23 cellular contexts compared by ENCODE assay signal in genomic region chr10:102740229-102740628, GRCh38.
"Had no signal": no experiment of that assay in that cellular context is flagged by ENCODE, and none has a peak within 500 bp of the region (broad histone marks: within the 10 kb centered on the region; RNA-seq: fewer than 3 reads in every experiment).

No MANE protein-coding gene starts in this region.

- H3K4me3 Mint-ChIP-seq: activated B cell treated with CpG ODN at 0.5 μM for 24 hours; activated CD4-positive, alpha-beta memory T cell treated with anti-CD3 and anti-CD28 coated beads for 36 hours; activated CD4-positive, alpha-beta T cell treated with anti-CD3 and anti-CD28 coated beads, Interleukin-2, amount 10 ng/mL, durations not matched to agents 24 days and 14 days; activated naive CD4-positive, alpha-beta T cell treated with anti-CD3 and anti-CD28 coated beads, Interleukin-2, amount 50 U/mL, for 24 hours; activated naive CD8-positive, alpha-beta T cell treated with anti-CD3 and anti-CD28 coated beads, Interleukin-2, amount 50 U/mL, for 24 hours; activated T-helper 17 cell treated with anti-CD3 and anti-CD28 coated beads, Interleukin-2, amount 50 U/mL, for 72 hours; T-helper 17 cell had no signal

- H3K27me3 ChIP-seq: colonic mucosa, MG63 had no signal

- H3K9me3 ChIP-seq: colonic mucosa, MG63 had no signal

- ATAC-seq: activated naive CD8-positive, alpha-beta T cell treated with anti-CD3 and anti-CD28 coated beads, Interleukin-2, amount 50 U/mL, for 24 hours; activated T-helper 17 cell treated with anti-CD3 and anti-CD28 coated beads, Interleukin-2, amount 50 U/mL, for 72 hours; T-helper 17 cell had no signal

- DNase-seq: activated B cell treated with CpG ODN at 0.5 μM for 24 hours; activated CD4-positive, alpha-beta memory T cell treated with anti-CD3 and anti-CD28 coated beads for 36 hours; activated CD4-positive, alpha-beta T cell treated with anti-CD3 and anti-CD28 coated beads for 1 hour; activated CD4-positive, alpha-beta T cell treated with anti-CD3 and anti-CD28 coated beads, Interleukin-2, amount 10 ng/mL, durations not matched to agents 24 days and 14 days; activated gamma-delta T cell; activated naive CD8-positive, alpha-beta T cell treated with anti-CD3 and anti-CD28 coated beads, Interleukin-2, amount 50 U/mL, for 24 hours; activated T-cell treated with anti-CD3 and anti-CD28 coated beads for 4 hours; activated T-cell treated with anti-CD3 and anti-CD28 coated beads, Interleukin-2, amount 50 U/mL, for 48 hours; amniotic stem cell; cerebellar nuclear complex; colonic mucosa; MG63; NCI-H1105; NCI-H1436; NCI-H1694 treated with DMSO at 0.1 percent for 48 hours; NCI-H2081; NCI-H524; PC-9; SHP77 treated with DMSO at 0.1 percent for 48 hours; T-helper 17 cell; T-helper 9 cell had no signal

- H3K9me3 Mint-ChIP-seq: activated B cell treated with CpG ODN at 0.5 μM for 24 hours; activated CD4-positive, alpha-beta memory T cell treated with anti-CD3 and anti-CD28 coated beads for 36 hours had no signal

- H3K27ac ChIP-seq: colonic mucosa, PC-9 had no signal

- H3K27me3 Mint-ChIP-seq: activated B cell treated with CpG ODN at 0.5 μM for 24 hours; activated CD4-positive, alpha-beta memory T cell treated with anti-CD3 and anti-CD28 coated beads for 36 hours; activated CD4-positive, alpha-beta T cell treated with anti-CD3 and anti-CD28 coated beads, Interleukin-2, amount 10 ng/mL, durations not matched to agents 24 days and 14 days; activated naive CD4-positive, alpha-beta T cell treated with anti-CD3 and anti-CD28 coated beads, Interleukin-2, amount 50 U/mL, for 24 hours; activated naive CD8-positive, alpha-beta T cell treated with anti-CD3 and anti-CD28 coated beads, Interleukin-2, amount 50 U/mL, for 24 hours; activated T-helper 17 cell treated with anti-CD3 and anti-CD28 coated beads, Interleukin-2, amount 50 U/mL, for 72 hours; T-helper 17 cell had no signal

- H3K4me3 ChIP-seq: colonic mucosa, MG63, PC-9 had no signal

- H3K36me3 Mint-ChIP-seq: activated naive CD4-positive, alpha-beta T cell treated with anti-CD3 and anti-CD28 coated beads, Interleukin-2, amount 50 U/mL, for 24 hours had no signal

- H3K27ac Mint-ChIP-seq: activated B cell treated with CpG ODN at 0.5 μM for 24 hours; activated CD4-positive, alpha-beta memory T cell treated with anti-CD3 and anti-CD28 coated beads for 36 hours; activated CD4-positive, alpha-beta T cell treated with anti-CD3 and anti-CD28 coated beads, Interleukin-2, amount 10 ng/mL, durations not matched to agents 24 days and 14 days; activated naive CD4-positive, alpha-beta T cell treated with anti-CD3 and anti-CD28 coated beads, Interleukin-2, amount 50 U/mL, for 24 hours; activated naive CD8-positive, alpha-beta T cell treated with anti-CD3 and anti-CD28 coated beads, Interleukin-2, amount 50 U/mL, for 24 hours; activated T-helper 17 cell treated with anti-CD3 and anti-CD28 coated beads, Interleukin-2, amount 50 U/mL, for 72 hours; T-helper 17 cell had no signal

- H3K36me3 ChIP-seq: colonic mucosa had no signal
